Comparison of ENCODE assay signal across 34 cellular contexts in the genomic region with DNA sequence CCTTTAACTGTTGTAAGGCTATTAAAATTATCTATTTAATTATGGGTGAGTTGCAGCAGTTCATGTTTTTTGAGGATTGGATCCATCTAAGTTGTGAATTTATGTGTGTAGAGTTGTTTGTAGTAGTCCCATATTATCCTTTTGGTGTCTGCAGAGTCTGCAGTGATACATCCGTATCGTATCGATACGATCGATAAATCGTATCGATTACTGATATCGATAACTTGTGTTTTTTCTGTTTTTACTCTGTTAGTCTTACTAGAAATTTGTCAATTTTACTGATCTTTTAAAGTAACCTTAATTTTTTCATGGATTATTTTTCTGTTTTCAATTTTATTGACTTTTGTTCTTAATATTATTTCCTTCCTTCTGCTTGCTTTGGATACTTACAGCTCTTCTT.
"Had no signal": no experiment of that assay in that cellular context is flagged by ENCODE, and none has a peak within 500 bp of the region (broad histone marks: within the 10 kb centered on the region; RNA-seq: fewer than 3 reads in every experiment).

No MANE protein-coding gene starts in this region.

- DNase-seq: activated effector memory CD4-positive, alpha-beta T cell treated with anti-CD3 and anti-CD28 coated beads, Interleukin-2, amount 50 U/mL, for 16 hours; activated effector memory CD4-positive, alpha-beta T cell treated with Interleukin-2 at 50 U/mL for 16 hours; activated gamma-delta T cell; activated gamma-delta T cell treated with Interleukin-2 at 50 U/mL for 16 hours; activated naive CD4-positive, alpha-beta T cell; activated naive CD4-positive, alpha-beta T cell treated with anti-CD3 and anti-CD28 coated beads for 36 hours; activated naive CD4-positive, alpha-beta T cell treated with anti-CD3 and anti-CD28 coated beads, Interleukin-2, amount 10 ng/mL, durations not matched to agents 7 days and 5 days; activated naive CD4-positive, alpha-beta T cell treated with anti-CD3 and anti-CD28 coated beads, Interleukin-2, amount 50 U/mL, for 16 hours; activated naive CD4-positive, alpha-beta T cell treated with Interleukin-2 at 50 U/mL for 16 hours; activated naive CD8-positive, alpha-beta T cell treated with anti-CD3 and anti-CD28 coated beads for 36 hours; activated naive CD8-positive, alpha-beta T cell treated with anti-CD3 and anti-CD28 coated beads, Interleukin-2, amount 10 ng/mL, durations not matched to agents 7 days and 5 days; activated naive CD8-positive, alpha-beta T cell treated with anti-CD3 and anti-CD28 coated beads, Interleukin-2, amount 50 U/mL, for 24 hours; activated T-cell treated with anti-CD3 and anti-CD28 coated beads, Interleukin-2, amount 50 U/mL, for 1 hour; activated T-cell treated with anti-CD3 and anti-CD28 coated beads, Interleukin-2, amount 50 U/mL, for 24 hours; activated T-cell treated with anti-CD3 and anti-CD28 coated beads, Interleukin-2, amount 50 U/mL, for 4 hours; activated T-cell treated with anti-CD3 and anti-CD28 coated beads, Interleukin-2, amount 50 U/mL, for 48 hours; activated T-cell treated with anti-CD3 and anti-CD28 coated beads, Interleukin-2, amount 50 U/mL, for 72 hours; adrenal gland; amniotic stem cell; amygdala; anterior cingulate cortex; aorta; body of pancreas; brain microvascular endothelial cell; caudate nucleus; central memory CD4-positive, alpha-beta T cell; cerebellar nuclear complex had no signal

- H3K4me1 ChIP-seq: adrenal gland, body of pancreas, breast epithelium had no signal

- H3K27me3 ChIP-seq: adrenal gland, ascending aorta, body of pancreas, brain microvascular endothelial cell, breast epithelium, cardiac muscle cell had no signal

- H3K36me3 ChIP-seq: adrenal gland, brain microvascular endothelial cell, breast epithelium, cardiac muscle cell had no signal

- ATAC-seq: activated naive CD4-positive, alpha-beta T cell treated with anti-CD3 and anti-CD28 coated beads, Interleukin-2, amount 50 U/mL, for 72 hours; activated naive CD8-positive, alpha-beta T cell treated with anti-CD3 and anti-CD28 coated beads, Interleukin-2, amount 50 U/mL, for 24 hours; activated T-cell treated with anti-CD3 and anti-CD28 coated beads, Interleukin-2, amount 50 U/mL, for 4 hours; activated T-cell treated with anti-CD3 and anti-CD28 coated beads, Interleukin-2, amount 50 U/mL, for 72 hours; activated T-helper 17 cell treated with anti-CD3 and anti-CD28 coated beads, Interleukin-2, amount 50 U/mL, for 72 hours; body of pancreas had no signal

- H3K9me3 ChIP-seq: adrenal gland, ascending aorta, body of pancreas, breast epithelium had no signal

- H3K27ac ChIP-seq: adrenal gland, ascending aorta, body of pancreas, brain microvascular endothelial cell, breast epithelium, cardiac muscle cell had no signal

- FAIRE-seq: astrocyte, bronchial epithelial cell had no signal

- H3K4me3 ChIP-seq: adrenal gland, ascending aorta, body of pancreas, breast epithelium, cardiac muscle cell had no signal
